In genomic region chr14:76778546-76779215, GRCh38 we compare ENCODE assay signal across 1 cellular context.
A peak's percentile ranks its signal among the peaks of the same experiment; 100 is the strongest.
TF ChIP-seq lines count a peak whose summit lies in the region.

No MANE protein-coding gene starts in this region.

TF ChIP-seq in HepG2, 621 proteins besides CTCF, POLR2A, EP300 and RAD21:
- TF ChIP-seq AGO2 (optimal IDR thresholded peaks at IDR 0.05; ENCODE audit: low read depth, low read length) (peak; percentile 54), ZBTB3 (CRISPR knock-in tag; IDR thresholded peaks at IDR 0.05; ENCODE audit: borderline replicate concordance, low read depth) (no peak)
TF ChIP-seq in HepG2: peak in this region for 1.
